Comparison of ENCODE assay signal across 8 cellular contexts in genomic region chr19:47483800-47484690, GRCh38. TPM values are rescaled to one million over a fixed set of nuclear protein-coding genes. Genes with fewer than 3 reads are reported as not detected.
DNase-seq lines count a peak whose midpoint lies in the region; ATAC-seq, FAIRE-seq and TF ChIP-seq lines count a peak whose summit lies in the region.

Gene KPTN (minus strand): TSS chr19:47484219. CDS start chr19:47484160, 59 bp downstream.

- CTCF ChIA-PET in A549 (lab: Yijun Ruan, JAX): interaction anchor here (0.6 to 5.8 kb wide), 62 partner anchors 9 to 579 kb away, joined by 3 to 84 read pairs (median 4); partner anchors contain the start of genes DHX34, EHD2, NAPA and SLC8A2

- H3K9me3 ChIP-seq in A549: no peaks in the 10 kb centered on the region
- H3K9me3 ChIP-seq in breast epithelium: no peaks in the 10 kb centered on the region

- H3K27ac ChIP-seq in A549: peak within 1 kb of the TSS; percentile 96 to 97
- peak within 1 kb of the TSS; percentile 94 for H3K27ac ChIP-seq in VCaP
- peak within 1 kb of the TSS; percentile 87 to 96 for H3K27ac ChIP-seq in breast epithelium
- peak within 1 kb of the TSS; percentile 79 to 99 (median 94) for H3K27ac ChIP-seq in skin epidermis

- TF ChIP-seq POLR2A in A549 (IDR thresholded peaks at IDR 0.05; ENCODE audit: low read length) (peak; percentile 88), breast epithelium (IDR thresholded peaks at IDR 0.05) (no peak)

- no peaks in the 10 kb centered on the region for H3K36me3 ChIP-seq in breast epithelium

- H3K4me2 ChIP-seq in A549: peak within 1 kb of the TSS; percentile 71

- 3% methylated on average over 45 of the region's 57 CpGs for WGBS in A549 (ENCODE audit: missing lambda C conversion rate)

- TF ChIP-seq CTCF in A549 (IDR thresholded peaks at IDR 0.05): peak; percentile 98
- TF ChIP-seq CTCF in VCaP (conservative IDR thresholded peaks at IDR 0.05): peak; percentile 97
- TF ChIP-seq CTCF in breast epithelium (IDR thresholded peaks at IDR 0.05): peak; percentile 64 to 88 (median 86)

- H3K4me1 ChIP-seq in A549: peaks cover 12% of the 10 kb centered on the region; the same call in 2 of the 3 replicates
- H3K4me1 ChIP-seq in breast epithelium: peaks cover 0 to 7% of the 10 kb centered on the region in 2 donors

- peak; percentile 70 to 75 for TF ChIP-seq RAD21 in A549 (conservative IDR thresholded peaks at IDR 0.05 in 1 of 2, IDR thresholded peaks at IDR 0.05 in 1 of 2)

- POLR2A ChIA-PET in A549 (lab: Yijun Ruan, JAX): interaction anchor here (0.5 to 1.7 kb wide), 19 partner anchors 8 to 984 kb away, joined by 3 to 15 read pairs (median 3); partner anchors contain the start of genes INAFM1 and NAPA

- peak; percentile 96 to 99 for DNase-seq in A549 (ENCODE audit: low read depth in 1 of 2, low spot score in 1 of 2)
- peak; percentile 88 for DNase-seq in NCI-H2196 (lab: John Stamatoyannopoulos, UW; ENCODE audit: unreplicated experiment)
- DNase-seq in breast epithelium (ENCODE audit: low spot score in 2 of 2): peak; percentile 81 to 86
- DNase-seq in iPS-NIHi11 (ENCODE audit: low spot score): peak; percentile 97

- no peaks in the 10 kb centered on the region for H3K27me3 ChIP-seq in breast epithelium

- FAIRE-seq in A549 (lab: Jason Lieb, UNC): no peak

- intact Hi-C loops in breast epithelium (cut with DNase I; ENCODE audit: low total_unique reads): no loop called here

- H3K4me3 ChIP-seq in A549 (peak within 1 kb of the TSS; percentile 53), breast epithelium (peak within 1 kb of the TSS; percentile 58 to 84 (median 64)), skin epidermis (peak within 1 kb of the TSS; percentile 45 to 69 (median 53))

- no peak for TF ChIP-seq EP300 in A549 (IDR thresholded peaks at IDR 0.05)

- ATAC-seq in A549 (peak; percentile 84 to 90), GM18858 (IDR thresholded peaks at IDR 0.05; ENCODE audit: unreplicated experiment) (peak; percentile 46), HG03108 (IDR thresholded peaks at IDR 0.05; ENCODE audit: unreplicated experiment) (peak; percentile 54)

TF ChIP-seq in A549, 52 proteins besides CTCF, POLR2A, EP300 and RAD21 (continues in another document):
- TF ChIP-seq, protein P1, sequence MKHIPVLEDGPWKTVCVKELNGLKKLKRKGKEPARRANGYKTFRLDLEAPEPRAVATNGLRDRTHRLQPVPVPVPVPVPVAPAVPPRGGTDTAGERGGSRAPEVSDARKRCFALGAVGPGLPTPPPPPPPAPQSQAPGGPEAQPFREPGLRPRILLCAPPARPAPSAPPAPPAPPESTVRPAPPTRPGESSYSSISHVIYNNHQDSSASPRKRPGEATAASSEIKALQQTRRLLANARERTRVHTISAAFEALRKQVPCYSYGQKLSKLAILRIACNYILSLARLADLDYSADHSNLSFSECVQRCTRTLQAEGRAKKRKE (CRISPR knock-in tag; IDR thresholded peaks at IDR 0.05; ENCODE audit: low read depth): no peak
- TF ChIP-seq HOXB5 (CRISPR knock-in tag; IDR thresholded peaks at IDR 0.05) (0 out of 2 replicates have a peak, but pooled peaks have one; percentile 25), TFCP2L1 (CRISPR knock-in tag; IDR thresholded peaks at IDR 0.05) (no peak), CBX2 (IDR thresholded peaks at IDR 0.05; ENCODE audit: borderline replicate concordance, low read depth) (no peak), RNF2 (IDR thresholded peaks at IDR 0.05; ENCODE audit: borderline replicate concordance, low read depth) (no peak), EHF (CRISPR knock-in tag; IDR thresholded peaks at IDR 0.05) (no peak), MAZ (IDR thresholded peaks at IDR 0.05; ENCODE audit: borderline replicate concordance, low read depth, low read length) (peak; percentile 91), NR3C1 (IDR thresholded peaks at IDR 0.05) (no peak), SMC3 (IDR thresholded peaks at IDR 0.05) (peak; percentile 80), CHD4 (IDR thresholded peaks at IDR 0.05; ENCODE audit: borderline replicate concordance) (no peak), ESRRA (IDR thresholded peaks at IDR 0.05; ENCODE audit: borderline replicate concordance, low read length) (no peak), ELK1 (IDR thresholded peaks at IDR 0.05; ENCODE audit: low read depth, low read length) (no peak), HDAC2 (IDR thresholded peaks at IDR 0.05) (no peak), RARB (CRISPR knock-in tag; IDR thresholded peaks at IDR 0.05) (peak; percentile 62; the same call in 1 of the 2 replicates), MAFK (IDR thresholded peaks at IDR 0.05; ENCODE audit: partially characterized antibody) (no peak), KDM5A (IDR thresholded peaks at IDR 0.05) (no peak), JUNB (IDR thresholded peaks at IDR 0.05) (no peak), JUN (IDR thresholded peaks at IDR 0.05) (peak; percentile 58 to 93; a peak in 4 of 5 replicates), PHF8 (IDR thresholded peaks at IDR 0.05; ENCODE audit: borderline replicate concordance, low read depth) (peak; percentile 86), FOSL2 (IDR thresholded peaks at IDR 0.05) (no peak), FOSL2 (CRISPR knock-in tag; IDR thresholded peaks at IDR 0.05) (no peak), RFX5 (IDR thresholded peaks at IDR 0.05) (no peak), MYC (IDR thresholded peaks at IDR 0.05; ENCODE audit: borderline replicate concordance, low read length) (peak; percentile 78; the same call in 1 of the 2 replicates), ZNF302 (CRISPR knock-in tag; IDR thresholded peaks at IDR 0.05) (no peak), ZSCAN20 (CRISPR knock-in tag; IDR thresholded peaks at IDR 0.05) (no peak), NFE2L2 (conservative IDR thresholded peaks at IDR 0.05; ENCODE audit: low read length) (no peak), ZC3H11A (IDR thresholded peaks at IDR 0.05) (no peak), NPAS2 (CRISPR knock-in tag; IDR thresholded peaks at IDR 0.05; ENCODE audit: borderline replicate concordance) (no peak), CEBPB (IDR thresholded peaks at IDR 0.05) (no peak), FOXS1 (CRISPR knock-in tag; IDR thresholded peaks at IDR 0.05) (no peak), GATA3 (IDR thresholded peaks at IDR 0.05; ENCODE audit: borderline replicate concordance) (0 out of 2 replicates have a peak, but pooled peaks have one; percentile 12), SREBF2 (IDR thresholded peaks at IDR 0.05) (no peak)
- TF ChIP-seq, protein P2, sequence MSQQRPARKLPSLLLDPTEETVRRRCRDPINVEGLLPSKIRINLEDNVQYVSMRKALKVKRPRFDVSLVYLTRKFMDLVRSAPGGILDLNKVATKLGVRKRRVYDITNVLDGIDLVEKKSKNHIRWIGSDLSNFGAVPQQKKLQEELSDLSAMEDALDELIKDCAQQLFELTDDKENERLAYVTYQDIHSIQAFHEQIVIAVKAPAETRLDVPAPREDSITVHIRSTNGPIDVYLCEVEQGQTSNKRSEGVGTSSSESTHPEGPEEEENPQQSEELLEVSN (IDR thresholded peaks at IDR 0.05; ENCODE audit: borderline replicate concordance, low read depth): no peak
- TF ChIP-seq, protein P3, sequence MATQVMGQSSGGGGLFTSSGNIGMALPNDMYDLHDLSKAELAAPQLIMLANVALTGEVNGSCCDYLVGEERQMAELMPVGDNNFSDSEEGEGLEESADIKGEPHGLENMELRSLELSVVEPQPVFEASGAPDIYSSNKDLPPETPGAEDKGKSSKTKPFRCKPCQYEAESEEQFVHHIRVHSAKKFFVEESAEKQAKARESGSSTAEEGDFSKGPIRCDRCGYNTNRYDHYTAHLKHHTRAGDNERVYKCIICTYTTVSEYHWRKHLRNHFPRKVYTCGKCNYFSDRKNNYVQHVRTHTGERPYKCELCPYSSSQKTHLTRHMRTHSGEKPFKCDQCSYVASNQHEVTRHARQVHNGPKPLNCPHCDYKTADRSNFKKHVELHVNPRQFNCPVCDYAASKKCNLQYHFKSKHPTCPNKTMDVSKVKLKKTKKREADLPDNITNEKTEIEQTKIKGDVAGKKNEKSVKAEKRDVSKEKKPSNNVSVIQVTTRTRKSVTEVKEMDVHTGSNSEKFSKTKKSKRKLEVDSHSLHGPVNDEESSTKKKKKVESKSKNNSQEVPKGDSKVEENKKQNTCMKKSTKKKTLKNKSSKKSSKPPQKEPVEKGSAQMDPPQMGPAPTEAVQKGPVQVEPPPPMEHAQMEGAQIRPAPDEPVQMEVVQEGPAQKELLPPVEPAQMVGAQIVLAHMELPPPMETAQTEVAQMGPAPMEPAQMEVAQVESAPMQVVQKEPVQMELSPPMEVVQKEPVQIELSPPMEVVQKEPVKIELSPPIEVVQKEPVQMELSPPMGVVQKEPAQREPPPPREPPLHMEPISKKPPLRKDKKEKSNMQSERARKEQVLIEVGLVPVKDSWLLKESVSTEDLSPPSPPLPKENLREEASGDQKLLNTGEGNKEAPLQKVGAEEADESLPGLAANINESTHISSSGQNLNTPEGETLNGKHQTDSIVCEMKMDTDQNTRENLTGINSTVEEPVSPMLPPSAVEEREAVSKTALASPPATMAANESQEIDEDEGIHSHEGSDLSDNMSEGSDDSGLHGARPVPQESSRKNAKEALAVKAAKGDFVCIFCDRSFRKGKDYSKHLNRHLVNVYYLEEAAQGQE (IDR thresholded peaks at IDR 0.05): peak; percentile 23; the same call in 1 of the 2 replicates
- TF ChIP-seq, protein P4, sequence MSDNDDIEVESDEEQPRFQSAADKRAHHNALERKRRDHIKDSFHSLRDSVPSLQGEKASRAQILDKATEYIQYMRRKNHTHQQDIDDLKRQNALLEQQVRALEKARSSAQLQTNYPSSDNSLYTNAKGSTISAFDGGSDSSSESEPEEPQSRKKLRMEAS (IDR thresholded peaks at IDR 0.05): peak; percentile 70

RNA-seq across cellular contexts. Expression of gene KPTN, which starts in this region (rescaled TPM):
- polyA plus RNA-seq in A549 (2011; rRNA removed) (10.6 and 12.5 TPM in 2 replicates), A549 (2017; fragmentation: RNase III; extraction: RNeasy Plus Mini Kit Qiagen cat#74134 plus additional on column Dnase treatment) (20.6 to 22.1 TPM (median 20.8 TPM) in 3 replicates)
- 26.3 and 28.7 TPM in 2 replicates for polyA plus RNA-seq in A549 (2012; cell fraction: cytosol; rRNA removed)
- 62.7 and 66.3 TPM in 2 replicates for polyA plus RNA-seq in A549 (2012; cell fraction: nucleus; rRNA removed)
- polyA minus RNA-seq in A549 (2011; rRNA and poly(A)+ RNA removed): 13.7 and 15.6 TPM in 2 replicates
- total RNA-seq in breast epithelium: 1 to 10 TPM; 4.6 to 6.6 (median 6.3) TPM

Comparison
In these comparisons a context has a peak if more than half of its experiments do, and no peak if none do; other contexts are left out.
1. Peak in every context shown above with its lines: DNase-seq, ATAC-seq, H3K4me3 ChIP-seq and H3K27ac ChIP-seq.